19 cellular contexts compared by ENCODE assay signal in the genomic region with DNA sequence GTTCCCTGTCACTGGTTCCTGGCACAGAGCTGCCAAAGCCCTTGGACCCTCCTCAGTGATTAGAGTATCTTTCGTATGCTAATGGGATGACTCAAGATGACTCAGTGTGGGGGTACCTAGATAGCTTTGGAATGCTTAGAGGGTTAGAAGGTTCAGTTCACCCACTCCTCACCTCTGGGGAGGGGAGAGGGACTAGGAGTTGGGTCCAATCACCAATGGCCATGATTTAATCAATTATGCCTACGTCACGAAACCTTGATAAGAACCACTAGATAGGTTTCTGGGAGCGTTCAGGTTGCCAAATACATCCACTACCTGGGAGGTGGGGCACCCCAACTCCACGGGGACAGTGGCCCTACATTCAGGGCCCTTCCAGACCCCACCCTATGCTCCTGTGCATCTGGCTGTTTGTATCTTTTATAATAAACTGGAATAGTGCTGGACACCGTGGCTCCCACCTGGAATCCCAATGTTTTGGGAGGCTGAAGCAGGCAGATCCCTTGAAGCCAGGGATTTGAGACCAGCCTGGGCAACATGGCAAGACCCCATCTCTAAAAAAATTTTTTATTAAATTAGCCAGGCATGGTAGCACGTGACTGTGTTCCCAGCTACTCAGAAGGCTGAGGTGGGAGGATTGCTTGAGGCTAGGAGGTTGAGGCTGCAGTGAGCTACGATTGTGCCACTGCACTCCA. TPM values are rescaled to one million over a fixed set of nuclear protein-coding genes. Genes with fewer than 3 reads are reported as not detected.
DNase-seq lines count a peak whose midpoint lies in the region; ATAC-seq, FAIRE-seq and TF ChIP-seq lines count a peak whose summit lies in the region.
"Had no signal": no experiment of that assay in that cellular context is flagged by ENCODE, and none has a peak within 500 bp of the region (broad histone marks: within the 10 kb centered on the region; RNA-seq: fewer than 3 reads in every experiment).

No MANE protein-coding gene starts in this region.

- H3K4me3 Mint-ChIP-seq in astrocyte (ENCODE audit: unreplicated experiment): no peak overlapping the region
- H3K4me3 Mint-ChIP-seq in naive thymus-derived CD4-positive, alpha-beta T cell: peak overlapping the region in 4 of 10 donors; percentile 19 to 64 (median 54)
- H3K4me3 Mint-ChIP-seq in stimulated activated effector memory CD8-positive, alpha-beta T cell treated with anti-CD3 and anti-CD28 coated beads, Interleukin-12 subunit alpha, Interleukin-12 subunit beta, amount 100 ng/mL, for 72 hours: no peak overlapping the region
- H3K4me3 Mint-ChIP-seq in CD4-positive, alpha-beta T cell: no peak overlapping the region

- H3K4me2 ChIP-seq in astrocyte (ENCODE audit: low read length): peak overlapping the region; percentile 19

- H3K9me3 ChIP-seq in HUES6 (ENCODE audit: control insufficient read depth, insufficient read depth, low read depth, low read length): 0 out of 2 replicates have a peak, but pooled peaks cover 7% of the 10 kb centered on the region
- H3K9me3 ChIP-seq in astrocyte (ENCODE audit: insufficient read depth, low read depth, low read length): no peaks in the 10 kb centered on the region
- peaks cover 0 to 6% (median 0%) of the 10 kb centered on the region in 3 experiments for H3K9me3 ChIP-seq in naive thymus-derived CD4-positive, alpha-beta T cell (ENCODE audit: control insufficient read depth in 2 of 3, low read length in 3 of 3)
- no peaks in the 10 kb centered on the region for H3K9me3 ChIP-seq in Peyer's patch
- no peaks in the 10 kb centered on the region for H3K9me3 ChIP-seq in CD4-positive, alpha-beta T cell (ENCODE audit: control insufficient read depth, low read length)
- H3K9me3 ChIP-seq: HAP-1, lower lobe of right lung, ovary, SJSA1, vagina had no signal

- peaks cover 4% of the 10 kb centered on the region; the same call in 1 of the 2 replicates for H3K27me3 ChIP-seq in HUES6 (ENCODE audit: control insufficient read depth, insufficient read depth, low read length)
- H3K27me3 ChIP-seq in astrocyte (ENCODE audit: insufficient read depth, low read length): no peaks in the 10 kb centered on the region
- no peaks in the 10 kb centered on the region for H3K27me3 ChIP-seq in naive thymus-derived CD4-positive, alpha-beta T cell (ENCODE audit: control insufficient read depth in 2 of 2, insufficient read depth in 2 of 2, low read length in 2 of 2)
- no peaks in the 10 kb centered on the region for H3K27me3 ChIP-seq in Peyer's patch
- H3K27me3 ChIP-seq in CD4-positive, alpha-beta T cell (ENCODE audit: control insufficient read depth, insufficient read depth, low read length): no peaks in the 10 kb centered on the region
- H3K27me3 ChIP-seq: cardiac muscle cell, ovary, SJSA1, vagina had no signal

- no peak overlapping the region for H3K4me3 ChIP-seq in HUES6 (ENCODE audit: low read depth, low read length)
- H3K4me3 ChIP-seq in astrocyte (ENCODE audit: insufficient read depth, low read depth, low read length): no peak overlapping the region
- no peak overlapping the region for H3K4me3 ChIP-seq in naive thymus-derived CD4-positive, alpha-beta T cell (ENCODE audit: low read length)
- H3K4me3 ChIP-seq in Peyer's patch: no peak overlapping the region
- H3K4me3 ChIP-seq: cardiac muscle cell, HAP-1, lower lobe of right lung, ovary, SJSA1, vagina had no signal

- H3K27ac ChIP-seq in HUES6 (ENCODE audit: low read depth, low read length) (peak overlapping the region; percentile 70; the same call in 1 of the 2 replicates), astrocyte (ENCODE audit: low read depth, low read length) (no peak overlapping the region), Peyer's patch (no peak overlapping the region)
- no peak overlapping the region for H3K27ac ChIP-seq in naive thymus-derived CD4-positive, alpha-beta T cell (ENCODE audit: low read depth, low read length)
- no peak overlapping the region for H3K27ac ChIP-seq in CD4-positive, alpha-beta T cell (ENCODE audit: low read depth, low read length)
- H3K27ac ChIP-seq: cardiac muscle cell, lower lobe of right lung, ovary, SJSA1, vagina had no signal

- H3K4me1 ChIP-seq in HUES6 (ENCODE audit: control insufficient read depth, insufficient read depth, low read length) (peaks cover 27% of the 10 kb centered on the region), astrocyte (ENCODE audit: insufficient read depth, low read length) (peaks cover 6% of the 10 kb centered on the region), Peyer's patch (peaks cover 0 to 19% (median 3%) of the 10 kb centered on the region in 4 donors)
- peaks cover 37 to 39% of the 10 kb centered on the region in 2 donors for H3K4me1 ChIP-seq in naive thymus-derived CD4-positive, alpha-beta T cell (ENCODE audit: control insufficient read depth in 2 of 2, insufficient read depth in 2 of 2, low read length in 2 of 2)

- POLR2A ChIA-PET in naive thymus-derived CD4-positive, alpha-beta T cell (lab: Charles Lee): interaction anchor here (0.6 to 10.2 kb wide), 9 partner anchors 8 to 82 kb away, joined by 3 to 68 read pairs (median 4); no protein-coding TSS in a partner anchor
- POLR2A ChIA-PET in CD4-positive, alpha-beta T cell (lab: Charles Lee): no interaction called here

- no peak overlapping the region for H2AFZ ChIP-seq in astrocyte (ENCODE audit: low read depth, low read length)

- H4K20me1 ChIP-seq in astrocyte (ENCODE audit: insufficient read depth, low read length): no peaks in the 10 kb centered on the region

- H3K27me3 Mint-ChIP-seq in astrocyte (ENCODE audit: low read depth, unreplicated experiment): peaks cover 2% of the 10 kb centered on the region
- peaks cover 0 to under 1% (median 0%) of the 10 kb centered on the region in 5 donors for H3K27me3 Mint-ChIP-seq in naive thymus-derived CD4-positive, alpha-beta T cell
- H3K27me3 Mint-ChIP-seq in CD4-positive, alpha-beta T cell: no peaks in the 10 kb centered on the region

- ATAC-seq in naive thymus-derived CD4-positive, alpha-beta T cell: no peak
- no peak for ATAC-seq in stimulated activated effector memory CD8-positive, alpha-beta T cell treated with anti-CD3 and anti-CD28 coated beads, Interleukin-12 subunit alpha, Interleukin-12 subunit beta, amount 100 ng/mL, for 72 hours
- no peak for ATAC-seq in CD4-positive, alpha-beta T cell (ENCODE audit: poor library complexity)
- ATAC-seq: lower lobe of right lung had no signal

- no peak overlapping the region for H3K27ac Mint-ChIP-seq in astrocyte (ENCODE audit: unreplicated experiment)
- H3K27ac Mint-ChIP-seq in naive thymus-derived CD4-positive, alpha-beta T cell: peak overlapping the region in 7 of 9 donors; percentile 21 to 86 (median 74)
- no peak overlapping the region for H3K27ac Mint-ChIP-seq in stimulated activated effector memory CD8-positive, alpha-beta T cell treated with anti-CD3 and anti-CD28 coated beads, Interleukin-12 subunit alpha, Interleukin-12 subunit beta, amount 100 ng/mL, for 72 hours
- no peak overlapping the region for H3K27ac Mint-ChIP-seq in CD4-positive, alpha-beta T cell

- H3K36me3 ChIP-seq in HUES6 (ENCODE audit: control insufficient read depth, insufficient read depth, low read length): no peaks in the 10 kb centered on the region
- no peaks in the 10 kb centered on the region for H3K36me3 ChIP-seq in astrocyte (ENCODE audit: insufficient read depth, low read length)
- no peaks in the 10 kb centered on the region for H3K36me3 ChIP-seq in naive thymus-derived CD4-positive, alpha-beta T cell (ENCODE audit: control insufficient read depth in 2 of 3, insufficient read depth in 3 of 3, low read length in 3 of 3)
- H3K36me3 ChIP-seq in Peyer's patch: no peaks in the 10 kb centered on the region
- H3K36me3 ChIP-seq: cardiac muscle cell, HAP-1, lower lobe of right lung, ovary, SJSA1, vagina had no signal

- H3K9ac ChIP-seq in HUES6 (ENCODE audit: low read length): no peak overlapping the region
- H3K9ac ChIP-seq in astrocyte (ENCODE audit: low read length): no peak overlapping the region

- DNase-seq in Daoy (ENCODE audit: low read depth) (peak; percentile 63), astrocyte (ENCODE audit: low read depth) (peak; percentile 49), Peyer's patch (no peak)
- DNase-seq in naive thymus-derived CD4-positive, alpha-beta T cell: no peak
- DNase-seq in stimulated activated effector memory CD8-positive, alpha-beta T cell treated with anti-CD3 and anti-CD28 coated beads, Interleukin-12 subunit alpha, Interleukin-12 subunit beta, amount 100 ng/mL, for 72 hours (ENCODE audit: low spot score in 2 of 2): no peak
- no peak for DNase-seq in CD4-positive, alpha-beta T cell
- DNase-seq: activated CD4-positive, CD25-positive, alpha-beta regulatory T cell treated with anti-CD3 and anti-CD28 coated beads, Interleukin-2, amount 50 U/mL, for 72 hours; lower lobe of right lung; NCI-H1436; NCI-H2171; NCI-H69; ovary; stimulated activated CD4-positive, alpha-beta T cell treated with anti-CD3 and anti-CD28 coated beads, Interleukin-2, amount 100 ng/mL, for 48 hours; T-helper 2 cell had no signal

- H3K9me3 Mint-ChIP-seq in astrocyte (ENCODE audit: unreplicated experiment): peaks cover 4% of the 10 kb centered on the region
- peaks cover 0 to 7% (median 3%) of the 10 kb centered on the region in 11 donors for H3K9me3 Mint-ChIP-seq in naive thymus-derived CD4-positive, alpha-beta T cell
- peaks cover 3% of the 10 kb centered on the region for H3K9me3 Mint-ChIP-seq in stimulated activated effector memory CD8-positive, alpha-beta T cell treated with anti-CD3 and anti-CD28 coated beads, Interleukin-12 subunit alpha, Interleukin-12 subunit beta, amount 100 ng/mL, for 72 hours
- no peaks in the 10 kb centered on the region for H3K9me3 Mint-ChIP-seq in CD4-positive, alpha-beta T cell

- no peaks in the 10 kb centered on the region for H3K79me2 ChIP-seq in astrocyte (ENCODE audit: insufficient read depth, low read length)

- TF ChIP-seq POLR2A in Peyer's patch (IDR thresholded peaks at IDR 0.05): no peak

- intact Hi-C loops in naive thymus-derived CD4-positive, alpha-beta T cell (cut with micrococcal nuclease): no loop called here
- intact Hi-C loops in CD4-positive, alpha-beta T cell (cut with DNase I, micrococcal nuclease): no loop called here

- H3K4me1 Mint-ChIP-seq in astrocyte (ENCODE audit: low read depth, unreplicated experiment): peaks cover 9% of the 10 kb centered on the region
- peaks cover 39 to 62% (median 45%) of the 10 kb centered on the region in 7 donors for H3K4me1 Mint-ChIP-seq in naive thymus-derived CD4-positive, alpha-beta T cell
- peaks cover 42% of the 10 kb centered on the region for H3K4me1 Mint-ChIP-seq in stimulated activated effector memory CD8-positive, alpha-beta T cell treated with anti-CD3 and anti-CD28 coated beads, Interleukin-12 subunit alpha, Interleukin-12 subunit beta, amount 100 ng/mL, for 72 hours
- H3K4me1 Mint-ChIP-seq in CD4-positive, alpha-beta T cell (ENCODE audit: low read depth): peaks cover 50% of the 10 kb centered on the region

- peaks cover 3% of the 10 kb centered on the region for H3K36me3 Mint-ChIP-seq in astrocyte (ENCODE audit: low read depth, unreplicated experiment)
- H3K36me3 Mint-ChIP-seq in naive thymus-derived CD4-positive, alpha-beta T cell: peaks cover 0 to 13% (median 0%) of the 10 kb centered on the region in 5 donors
- H3K36me3 Mint-ChIP-seq in stimulated activated effector memory CD8-positive, alpha-beta T cell treated with anti-CD3 and anti-CD28 coated beads, Interleukin-12 subunit alpha, Interleukin-12 subunit beta, amount 100 ng/mL, for 72 hours: no peaks in the 10 kb centered on the region
- H3K36me3 Mint-ChIP-seq in CD4-positive, alpha-beta T cell (ENCODE audit: low read depth): no peaks in the 10 kb centered on the region

- CTCF ChIA-PET in naive thymus-derived CD4-positive, alpha-beta T cell (lab: Charles Lee): no interaction called here
- CTCF ChIA-PET in CD4-positive, alpha-beta T cell (lab: Charles Lee): interaction anchor here (0.6 kb wide), 1 partner anchor 120 kb away, joined by 3 read pairs; no protein-coding TSS in a partner anchor

- no peak for FAIRE-seq in astrocyte (lab: Jason Lieb, UNC)

- TF ChIP-seq CTCF in astrocyte (IDR thresholded peaks at IDR 0.05; ENCODE audit: insufficient read depth, low read depth, low read length) (no peak), Peyer's patch (IDR thresholded peaks at IDR 0.05) (no peak)
- TF ChIP-seq CTCF in CD4-positive, alpha-beta T cell (IDR thresholded peaks at IDR 0.05): no peak

RNA-seq across cellular contexts. Expression of a gene that starts 29.2 kb away (rescaled TPM):
- 22.9 and 33.4 TPM in 2 replicates for total RNA-seq in Daoy (2014; rRNA removed; shearing (Covaris generic))
- 113 and 120 TPM in 2 replicates for total RNA-seq in astrocyte
- total RNA-seq in naive thymus-derived CD4-positive, alpha-beta T cell: 100 to 1,000 TPM; 126 to 278 (median 208) TPM
- 100 to 1,000 TPM; 525 to 563 TPM for polyA plus RNA-seq in naive thymus-derived CD4-positive, alpha-beta T cell
- 10 to 100 TPM; 20.1 to 56.9 (median 32.3) TPM for total RNA-seq in Peyer's patch
- total RNA-seq in CD4-positive, alpha-beta T cell: 100 to 1,000 TPM; 226 to 257 TPM

RNA-seq across cellular contexts. Expression of a gene that starts 52.4 kb away (rescaled TPM):
- total RNA-seq in Daoy (2014; rRNA removed; shearing (Covaris generic)): 1.4 and 3.5 TPM in 2 replicates
- total RNA-seq in astrocyte (12.2 and 16.7 TPM in 2 replicates), Peyer's patch (1 to 10 TPM; 4.2 to 5.0 (median 4.5) TPM)
- total RNA-seq in naive thymus-derived CD4-positive, alpha-beta T cell: 10 to 100 TPM; 17.0 to 86.8 (median 34.4) TPM
- 10 to 100 TPM; 21.3 to 34.3 TPM for polyA plus RNA-seq in naive thymus-derived CD4-positive, alpha-beta T cell
- 10 to 100 TPM; 76.3 to 79.7 TPM for total RNA-seq in CD4-positive, alpha-beta T cell

Comparison
In these comparisons a context has a peak if more than half of its experiments do, and no peak if none do; other contexts are left out.
1. DNase-seq: peak in Daoy (single experiment) and astrocyte (single experiment); none in naive thymus-derived CD4-positive, alpha-beta T cell (0 of 9), stimulated activated effector memory CD8-positive, alpha-beta T cell treated with anti-CD3 and anti-CD28 coated beads, Interleukin-12 subunit alpha, Interleukin-12 subunit beta, amount 100 ng/mL, for 72 hours (0 of 2), Peyer's patch (0 of 3) and CD4-positive, alpha-beta T cell (0 of 10).
2. H3K27ac Mint-ChIP-seq: peak in naive thymus-derived CD4-positive, alpha-beta T cell (7 of 9); none in astrocyte (single experiment), stimulated activated effector memory CD8-positive, alpha-beta T cell treated with anti-CD3 and anti-CD28 coated beads, Interleukin-12 subunit alpha, Interleukin-12 subunit beta, amount 100 ng/mL, for 72 hours (single experiment) and CD4-positive, alpha-beta T cell (single experiment).